ENCODE assay signal across 1 cellular context in genomic region chr6:156775717-156776116, GRCh38.
TF ChIP-seq lines count a peak whose summit lies in the region.

No MANE protein-coding gene starts in this region.

TF ChIP-seq in SK-N-SH, 30 proteins besides CTCF, POLR2A, EP300 and RAD21 (continued from another document):
- TF ChIP-seq, protein P1, sequence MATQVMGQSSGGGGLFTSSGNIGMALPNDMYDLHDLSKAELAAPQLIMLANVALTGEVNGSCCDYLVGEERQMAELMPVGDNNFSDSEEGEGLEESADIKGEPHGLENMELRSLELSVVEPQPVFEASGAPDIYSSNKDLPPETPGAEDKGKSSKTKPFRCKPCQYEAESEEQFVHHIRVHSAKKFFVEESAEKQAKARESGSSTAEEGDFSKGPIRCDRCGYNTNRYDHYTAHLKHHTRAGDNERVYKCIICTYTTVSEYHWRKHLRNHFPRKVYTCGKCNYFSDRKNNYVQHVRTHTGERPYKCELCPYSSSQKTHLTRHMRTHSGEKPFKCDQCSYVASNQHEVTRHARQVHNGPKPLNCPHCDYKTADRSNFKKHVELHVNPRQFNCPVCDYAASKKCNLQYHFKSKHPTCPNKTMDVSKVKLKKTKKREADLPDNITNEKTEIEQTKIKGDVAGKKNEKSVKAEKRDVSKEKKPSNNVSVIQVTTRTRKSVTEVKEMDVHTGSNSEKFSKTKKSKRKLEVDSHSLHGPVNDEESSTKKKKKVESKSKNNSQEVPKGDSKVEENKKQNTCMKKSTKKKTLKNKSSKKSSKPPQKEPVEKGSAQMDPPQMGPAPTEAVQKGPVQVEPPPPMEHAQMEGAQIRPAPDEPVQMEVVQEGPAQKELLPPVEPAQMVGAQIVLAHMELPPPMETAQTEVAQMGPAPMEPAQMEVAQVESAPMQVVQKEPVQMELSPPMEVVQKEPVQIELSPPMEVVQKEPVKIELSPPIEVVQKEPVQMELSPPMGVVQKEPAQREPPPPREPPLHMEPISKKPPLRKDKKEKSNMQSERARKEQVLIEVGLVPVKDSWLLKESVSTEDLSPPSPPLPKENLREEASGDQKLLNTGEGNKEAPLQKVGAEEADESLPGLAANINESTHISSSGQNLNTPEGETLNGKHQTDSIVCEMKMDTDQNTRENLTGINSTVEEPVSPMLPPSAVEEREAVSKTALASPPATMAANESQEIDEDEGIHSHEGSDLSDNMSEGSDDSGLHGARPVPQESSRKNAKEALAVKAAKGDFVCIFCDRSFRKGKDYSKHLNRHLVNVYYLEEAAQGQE (IDR thresholded peaks at IDR 0.05; ENCODE audit: low read depth, low read length): no peak
- TF ChIP-seq RCOR1 (IDR thresholded peaks at IDR 0.05; ENCODE audit: low read length): no peak
- TF ChIP-seq NRF1 (IDR thresholded peaks at IDR 0.05; ENCODE audit: low read depth, low read length): no peak
- TF ChIP-seq ELF1 (IDR thresholded peaks at IDR 0.05): no peak
- no peak for TF ChIP-seq YY1 (IDR thresholded peaks at IDR 0.05; ENCODE audit: low read depth)
